14 cellular contexts compared by ENCODE assay signal in genomic region chr17:75476752-75477492, GRCh38. TPM values are rescaled to one million over a fixed set of nuclear protein-coding genes. Genes with fewer than 3 reads are reported as not detected.
DNase-seq lines count a peak whose midpoint lies in the region; ATAC-seq and TF ChIP-seq lines count a peak whose summit lies in the region.
"Had no signal": no experiment of that assay in that cellular context is flagged by ENCODE, and none has a peak within 500 bp of the region (broad histone marks: within the 10 kb centered on the region; RNA-seq: fewer than 3 reads in every experiment).

No MANE protein-coding gene starts in this region.

- peaks cover 19% of the 10 kb centered on the region; the same call in 1 of the 2 replicates for H4K20me1 ChIP-seq in BLaER1

- DNase-seq in chondrocyte (ENCODE audit: low spot score) (no peak), left lung (peak in 1 of 2 donors; percentile 24), AG08396 (ENCODE audit: low spot score) (no peak), GM20000 (ENCODE audit: low spot score) (no peak)
- DNase-seq: effector CD4-positive, alpha-beta T cell; left cardiac atrium; MV-4-11; T1000 had no signal

- peaks cover 95% of the 10 kb centered on the region for H3K4me1 ChIP-seq in BLaER1
- peaks cover 19 to 37% of the 10 kb centered on the region in 2 donors for H3K4me1 ChIP-seq in left lung
- H3K4me1 ChIP-seq in skeletal muscle satellite cell (ENCODE audit: control insufficient read depth, insufficient read depth, low read length), result peaks cover 17% of the 10 kb centered on the region

- H3K4me2 ChIP-seq in BLaER1 (peak overlapping the region; percentile 50), skeletal muscle satellite cell (ENCODE audit: low read length) (peak overlapping the region; percentile 17)

- H3K36me3 ChIP-seq in BLaER1, result peaks cover 84% of the 10 kb centered on the region
- peaks cover 0 to 46% of the 10 kb centered on the region in 2 donors for H3K36me3 ChIP-seq in left lung
- peaks cover 12% of the 10 kb centered on the region for H3K36me3 ChIP-seq in skeletal muscle satellite cell (ENCODE audit: insufficient read depth, low read length)
- H3K36me3 ChIP-seq: ovary had no signal

- H3K27ac ChIP-seq in BLaER1 (peak overlapping the region; percentile 37; the same call in 1 of the 2 replicates), left lung (peak overlapping the region; percentile 61 to 74)

- no peak for TF ChIP-seq CTCF in chondrocyte (IDR thresholded peaks at IDR 0.05)
- TF ChIP-seq CTCF in left lung (IDR thresholded peaks at IDR 0.05), result no peak
- TF ChIP-seq CTCF in GM20000 (IDR thresholded peaks at IDR 0.05; ENCODE audit: extremely low read depth, missing control alignments), result no peak

- no peaks in the 10 kb centered on the region for H3K9me3 Mint-ChIP-seq in chondrocyte (ENCODE audit: low read depth)
- H3K9me3 Mint-ChIP-seq: activated naive CD4-positive, alpha-beta T cell treated with anti-CD3 and anti-CD28 coated beads, Interleukin-2, amount 50 U/mL, for 72 hours had no signal

- H3K9ac ChIP-seq in BLaER1 (no peak overlapping the region), skeletal muscle satellite cell (ENCODE audit: low read depth, low read length) (no peak overlapping the region)

- ATAC-seq in left lung, result peak; percentile 20
- no peak for ATAC-seq in HG03442 (IDR thresholded peaks at IDR 0.05; ENCODE audit: unreplicated experiment)
- ATAC-seq in GM19035 (IDR thresholded peaks at IDR 0.05; ENCODE audit: unreplicated experiment), result no peak
- ATAC-seq: activated naive CD4-positive, alpha-beta T cell treated with anti-CD3 and anti-CD28 coated beads, Interleukin-2, amount 50 U/mL, for 72 hours had no signal

- no peaks in the 10 kb centered on the region for H3K27me3 Mint-ChIP-seq in chondrocyte (ENCODE audit: low read depth)

- H3K4me3 ChIP-seq in BLaER1 (no peak overlapping the region), left lung (no peak overlapping the region), skeletal muscle satellite cell (ENCODE audit: low read length) (no peak overlapping the region)
- H3K4me3 ChIP-seq: ovary had no signal

- peak overlapping the region; percentile 79 for H3K27ac Mint-ChIP-seq in chondrocyte (ENCODE audit: unreplicated experiment)

- H3K27me3 ChIP-seq in BLaER1, result no peaks in the 10 kb centered on the region
- H3K27me3 ChIP-seq in left lung, result no peaks in the 10 kb centered on the region
- no peaks in the 10 kb centered on the region for H3K27me3 ChIP-seq in skeletal muscle satellite cell (ENCODE audit: control insufficient read depth, insufficient read depth, low read length)
- H3K27me3 ChIP-seq: ovary had no signal

- H3K4me3 Mint-ChIP-seq in chondrocyte (ENCODE audit: unreplicated experiment), result peak overlapping the region; percentile 45

- no peaks in the 10 kb centered on the region for H3K9me3 ChIP-seq in BLaER1
- no peaks in the 10 kb centered on the region for H3K9me3 ChIP-seq in left lung
- no peaks in the 10 kb centered on the region for H3K9me3 ChIP-seq in skeletal muscle satellite cell (replicated peaks; ENCODE audit: low read length)
- H3K9me3 ChIP-seq: ovary had no signal

- intact Hi-C loops in left lung (cut with DNase I), result no loop called here

- H3K36me3 Mint-ChIP-seq in chondrocyte (ENCODE audit: low read depth), result peaks cover 6% of the 10 kb centered on the region
- H3K36me3 Mint-ChIP-seq: activated naive CD4-positive, alpha-beta T cell treated with anti-CD3 and anti-CD28 coated beads, Interleukin-2, amount 50 U/mL, for 72 hours had no signal

- H3K4me1 Mint-ChIP-seq in chondrocyte (ENCODE audit: low read depth), result peaks cover 34% of the 10 kb centered on the region

RNA-seq across cellular contexts. Expression of gene TMEM94, which starts 20.5 kb away (rescaled TPM):
- 45.6 to 52.3 TPM (median 49.5 TPM) in 3 replicates for total RNA-seq in chondrocyte
- total RNA-seq in left lung, result 10 to 100 TPM; 68.4 to 74.3 TPM
- total RNA-seq in skeletal muscle satellite cell (2012; rRNA removed), result 10.4 and 14.4 TPM in 2 replicates

RNA-seq across cellular contexts. Expression of gene CASKIN2, which starts 38.4 kb away (rescaled TPM):
- total RNA-seq in chondrocyte, result 27.1 to 30.4 TPM (median 30.3 TPM) in 3 replicates
- total RNA-seq in left lung, result 10 to 100 TPM; 43.8 to 74.4 TPM
- total RNA-seq in skeletal muscle satellite cell (2012; rRNA removed), result 4.6 and 6.1 TPM in 2 replicates

RNA-seq across cellular contexts. Expression of gene TSEN54, which starts 39.4 kb away (rescaled TPM):
- total RNA-seq in chondrocyte (11.0 to 14.6 TPM (median 12.2 TPM) in 3 replicates), left lung (10 to 100 TPM; 15.8 to 22.9 TPM)
- total RNA-seq in skeletal muscle satellite cell (2012; rRNA removed), result 8.1 and 9.1 TPM in 2 replicates

RNA-seq across cellular contexts. Expression of gene LLGL2, which starts 48.6 kb away (rescaled TPM):
- total RNA-seq in chondrocyte, result 1.4 to 1.8 TPM (median 1.5 TPM) in 3 replicates
- 100 to 1,000 TPM; 161 to 173 TPM for total RNA-seq in left lung
- not detected in 2 replicates for total RNA-seq in skeletal muscle satellite cell (2012; rRNA removed)
